Comparison of ENCODE assay signal across 26 cellular contexts in the genomic region with DNA sequence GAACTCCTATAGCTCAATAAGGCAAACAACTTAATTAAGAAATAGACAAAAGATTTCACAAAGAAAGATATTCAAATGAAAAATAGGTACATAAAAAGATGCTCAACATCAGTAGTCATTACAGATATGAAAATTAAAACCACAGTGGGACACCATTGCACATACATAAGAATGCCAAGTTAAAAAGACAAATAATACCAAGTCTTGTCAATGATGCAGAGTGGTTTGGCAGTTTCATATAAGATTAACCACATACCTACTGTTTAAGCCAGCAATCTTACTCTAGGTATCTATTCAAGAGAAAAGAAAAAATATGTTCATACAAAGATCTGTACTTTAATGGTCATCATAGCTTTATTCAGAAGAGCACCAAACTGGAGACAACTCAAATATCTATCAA.
DNase-seq lines count a peak whose midpoint lies in the region; ATAC-seq and TF ChIP-seq lines count a peak whose summit lies in the region.
"Had no signal": no experiment of that assay in that cellular context is flagged by ENCODE, and none has a peak within 500 bp of the region (broad histone marks: within the 10 kb centered on the region; RNA-seq: fewer than 3 reads in every experiment).

No MANE protein-coding gene starts in this region.

- POLR2A ChIA-PET in activated CD8-positive, alpha-beta T cell treated with anti-CD3 and anti-CD28 coated beads for 36 hours (lab: Charles Lee), result no interaction called here
- POLR2A ChIA-PET in activated CD8-positive, alpha-beta T cell treated with anti-CD3 and anti-CD28 coated beads, Interleukin-2, amount 10 ng/mL, durations not matched to agents 7 days and 5 days (lab: Charles Lee), result no interaction called here
- POLR2A ChIA-PET in HEK293 (lab: Yijun Ruan, JAX), result no interaction called here

- no peaks in the 10 kb centered on the region for H3K9me3 ChIP-seq in HEK293 (ENCODE audit: control insufficient read depth, insufficient read depth, low read depth, low read length)
- H3K9me3 ChIP-seq: BE2C had no signal

- H3K4me3 ChIP-seq in HEK293 (ENCODE audit: low read depth, low read length), result no peak overlapping the region
- H3K4me3 ChIP-seq: BLaER1, GM12878 had no signal

- no peak overlapping the region for H3K27ac ChIP-seq in HEK293 (ENCODE audit: extremely low read depth, low read depth, low read length)
- H3K27ac ChIP-seq: BLaER1 had no signal

- no peak for TF ChIP-seq CTCF in activated CD8-positive, alpha-beta T cell treated with anti-CD3 and anti-CD28 coated beads for 36 hours (IDR thresholded peaks at IDR 0.05)
- no peak for TF ChIP-seq CTCF in HEK293 (tag by site-specific recombination; IDR thresholded peaks at IDR 0.05)

- H3K27ac Mint-ChIP-seq in activated CD8-positive, alpha-beta T cell treated with anti-CD3 and anti-CD28 coated beads for 36 hours, result no peak overlapping the region
- H3K27ac Mint-ChIP-seq in activated CD8-positive, alpha-beta T cell treated with anti-CD3 and anti-CD28 coated beads, Interleukin-2, amount 10 ng/mL, durations not matched to agents 7 days and 5 days, result no peak overlapping the region
- no peak overlapping the region for H3K27ac Mint-ChIP-seq in activated naive CD4-positive, alpha-beta T cell treated with anti-CD3 and anti-CD28 coated beads, Interleukin-2, amount 50 U/mL, for 72 hours
- H3K27ac Mint-ChIP-seq in activated naive CD4-positive, alpha-beta T cell treated with anti-CD3 and anti-CD28 coated beads, Interleukin-2, amount 10 ng/mL, durations not matched to agents 7 days and 5 days, result no peak overlapping the region
- H3K27ac Mint-ChIP-seq in activated T-helper 17 cell treated with anti-CD3 and anti-CD28 coated beads, Interleukin-2, amount 50 U/mL, for 72 hours, result peak overlapping the region; percentile 1
- H3K27ac Mint-ChIP-seq: CD14-positive monocyte; CD4-positive, alpha-beta memory T cell; CD4-positive, CD25-positive, alpha-beta regulatory T cell had no signal

- CTCF ChIA-PET in activated CD8-positive, alpha-beta T cell treated with anti-CD3 and anti-CD28 coated beads for 36 hours (lab: Charles Lee), result no interaction called here
- CTCF ChIA-PET in activated CD8-positive, alpha-beta T cell treated with anti-CD3 and anti-CD28 coated beads, Interleukin-2, amount 10 ng/mL, durations not matched to agents 7 days and 5 days (lab: Charles Lee), result interaction anchor here (0.9 kb wide), 1 partner anchor 131 kb away, joined by 3 read pairs; no protein-coding TSS in a partner anchor
- CTCF ChIA-PET in activated naive CD4-positive, alpha-beta T cell treated with anti-CD3 and anti-CD28 coated beads, Interleukin-2, amount 10 ng/mL, durations not matched to agents 7 days and 5 days (lab: Charles Lee), result no interaction called here
- CTCF ChIA-PET in HEK293 (lab: Yijun Ruan, JAX), result interaction anchor here (0.7 kb wide), 1 partner anchor 309 kb away, joined by 3 read pairs; no protein-coding TSS in a partner anchor

- no peaks in the 10 kb centered on the region for H3K4me1 ChIP-seq in HEK293 (ENCODE audit: control insufficient read depth, insufficient read depth, low read length)
- H3K4me1 ChIP-seq: BLaER1 had no signal

- H3K9me3 Mint-ChIP-seq in activated CD8-positive, alpha-beta T cell treated with anti-CD3 and anti-CD28 coated beads for 36 hours, result no peaks in the 10 kb centered on the region
- no peaks in the 10 kb centered on the region for H3K9me3 Mint-ChIP-seq in activated CD8-positive, alpha-beta T cell treated with anti-CD3 and anti-CD28 coated beads, Interleukin-2, amount 10 ng/mL, durations not matched to agents 7 days and 5 days (ENCODE audit: insufficient read depth)
- H3K9me3 Mint-ChIP-seq in activated naive CD4-positive, alpha-beta T cell treated with anti-CD3 and anti-CD28 coated beads, Interleukin-2, amount 50 U/mL, for 72 hours, result peaks cover 6 to 20% of the 10 kb centered on the region in 2 donors
- peaks cover 3% of the 10 kb centered on the region for H3K9me3 Mint-ChIP-seq in activated naive CD4-positive, alpha-beta T cell treated with anti-CD3 and anti-CD28 coated beads, Interleukin-2, amount 10 ng/mL, durations not matched to agents 7 days and 5 days
- H3K9me3 Mint-ChIP-seq in activated T-helper 17 cell treated with anti-CD3 and anti-CD28 coated beads, Interleukin-2, amount 50 U/mL, for 72 hours, result peaks cover 14% of the 10 kb centered on the region

- no peak for DNase-seq in activated CD8-positive, alpha-beta T cell treated with anti-CD3 and anti-CD28 coated beads for 36 hours
- DNase-seq in activated CD8-positive, alpha-beta T cell treated with anti-CD3 and anti-CD28 coated beads, Interleukin-2, amount 10 ng/mL, durations not matched to agents 7 days and 5 days, result no peak
- no peak for DNase-seq in activated naive CD4-positive, alpha-beta T cell treated with anti-CD3 and anti-CD28 coated beads, Interleukin-2, amount 50 U/mL, for 72 hours (ENCODE audit: low spot score in 2 of 2)
- DNase-seq in activated naive CD4-positive, alpha-beta T cell treated with anti-CD3 and anti-CD28 coated beads, Interleukin-2, amount 10 ng/mL, durations not matched to agents 7 days and 5 days, result no peak
- DNase-seq in GOT3 (lab: John Stamatoyannopoulos, UW), result no peak
- DNase-seq: 8988T; ACHN; BE2C; C1 segment of cervical spinal cord; CD4-positive, alpha-beta memory T cell; CD4-positive, CD25-positive, alpha-beta regulatory T cell; CD8-positive, alpha-beta memory T cell; COR-L47; DMS 273 treated with DMSO at 0.1 percent for 48 hours; DMS153; DMS53; DMS79; DND-41; EL; GDM1 had no signal

- no peak overlapping the region for H3K4me3 Mint-ChIP-seq in activated CD8-positive, alpha-beta T cell treated with anti-CD3 and anti-CD28 coated beads for 36 hours
- no peak overlapping the region for H3K4me3 Mint-ChIP-seq in activated CD8-positive, alpha-beta T cell treated with anti-CD3 and anti-CD28 coated beads, Interleukin-2, amount 10 ng/mL, durations not matched to agents 7 days and 5 days
- no peak overlapping the region for H3K4me3 Mint-ChIP-seq in activated naive CD4-positive, alpha-beta T cell treated with anti-CD3 and anti-CD28 coated beads, Interleukin-2, amount 10 ng/mL, durations not matched to agents 7 days and 5 days
- no peak overlapping the region for H3K4me3 Mint-ChIP-seq in activated T-helper 17 cell treated with anti-CD3 and anti-CD28 coated beads, Interleukin-2, amount 50 U/mL, for 72 hours
- H3K4me3 Mint-ChIP-seq: CD14-positive monocyte; CD4-positive, alpha-beta memory T cell; CD4-positive, CD25-positive, alpha-beta regulatory T cell; CD8-positive, alpha-beta memory T cell had no signal

- H3K36me3 ChIP-seq in HEK293 (ENCODE audit: control insufficient read depth in 2 of 2, insufficient read depth in 1 of 2, low read length in 2 of 2), result no peaks in the 10 kb centered on the region
- H3K36me3 ChIP-seq: BE2C, BLaER1 had no signal

- H3K4me1 Mint-ChIP-seq in activated CD8-positive, alpha-beta T cell treated with anti-CD3 and anti-CD28 coated beads for 36 hours (ENCODE audit: low read depth), result no peaks in the 10 kb centered on the region
- no peaks in the 10 kb centered on the region for H3K4me1 Mint-ChIP-seq in activated CD8-positive, alpha-beta T cell treated with anti-CD3 and anti-CD28 coated beads, Interleukin-2, amount 10 ng/mL, durations not matched to agents 7 days and 5 days (ENCODE audit: low read depth)
- H3K4me1 Mint-ChIP-seq in activated naive CD4-positive, alpha-beta T cell treated with anti-CD3 and anti-CD28 coated beads, Interleukin-2, amount 10 ng/mL, durations not matched to agents 7 days and 5 days, result no peaks in the 10 kb centered on the region
- H3K4me1 Mint-ChIP-seq in activated T-helper 17 cell treated with anti-CD3 and anti-CD28 coated beads, Interleukin-2, amount 50 U/mL, for 72 hours, result no peaks in the 10 kb centered on the region
- H3K4me1 Mint-ChIP-seq: CD14-positive monocyte; CD4-positive, alpha-beta memory T cell; CD4-positive, CD25-positive, alpha-beta regulatory T cell had no signal

- peak; percentile 34 for ATAC-seq in activated CD8-positive, alpha-beta T cell treated with anti-CD3 and anti-CD28 coated beads for 36 hours
- ATAC-seq in activated CD8-positive, alpha-beta T cell treated with anti-CD3 and anti-CD28 coated beads, Interleukin-2, amount 10 ng/mL, durations not matched to agents 7 days and 5 days, result no peak
- ATAC-seq in activated naive CD4-positive, alpha-beta T cell treated with anti-CD3 and anti-CD28 coated beads, Interleukin-2, amount 50 U/mL, for 72 hours, result peak; percentile 43 to 51
- peak; percentile 85 for ATAC-seq in activated T-helper 17 cell treated with anti-CD3 and anti-CD28 coated beads, Interleukin-2, amount 50 U/mL, for 72 hours (replicated peaks)
- ATAC-seq in HG02870 (IDR thresholded peaks at IDR 0.05; ENCODE audit: unreplicated experiment), result no peak
- ATAC-seq: GM12878 had no signal

- intact Hi-C loops in activated CD8-positive, alpha-beta T cell treated with anti-CD3 and anti-CD28 coated beads for 36 hours (cut with micrococcal nuclease), result no loop called here

- no peaks in the 10 kb centered on the region for H3K27me3 Mint-ChIP-seq in activated CD8-positive, alpha-beta T cell treated with anti-CD3 and anti-CD28 coated beads for 36 hours
- H3K27me3 Mint-ChIP-seq in activated CD8-positive, alpha-beta T cell treated with anti-CD3 and anti-CD28 coated beads, Interleukin-2, amount 10 ng/mL, durations not matched to agents 7 days and 5 days (ENCODE audit: low read depth), result peaks cover 6% of the 10 kb centered on the region
- H3K27me3 Mint-ChIP-seq in activated naive CD4-positive, alpha-beta T cell treated with anti-CD3 and anti-CD28 coated beads, Interleukin-2, amount 10 ng/mL, durations not matched to agents 7 days and 5 days, result no peaks in the 10 kb centered on the region
- no peaks in the 10 kb centered on the region for H3K27me3 Mint-ChIP-seq in activated T-helper 17 cell treated with anti-CD3 and anti-CD28 coated beads, Interleukin-2, amount 50 U/mL, for 72 hours
- H3K27me3 Mint-ChIP-seq: CD8-positive, alpha-beta memory T cell had no signal

- H3K36me3 Mint-ChIP-seq in activated CD8-positive, alpha-beta T cell treated with anti-CD3 and anti-CD28 coated beads for 36 hours (ENCODE audit: low read depth), result no peaks in the 10 kb centered on the region
- H3K36me3 Mint-ChIP-seq in activated CD8-positive, alpha-beta T cell treated with anti-CD3 and anti-CD28 coated beads, Interleukin-2, amount 10 ng/mL, durations not matched to agents 7 days and 5 days (ENCODE audit: low read depth), result no peaks in the 10 kb centered on the region
- peaks cover 8 to 16% of the 10 kb centered on the region in 2 donors for H3K36me3 Mint-ChIP-seq in activated naive CD4-positive, alpha-beta T cell treated with anti-CD3 and anti-CD28 coated beads, Interleukin-2, amount 50 U/mL, for 72 hours
- no peaks in the 10 kb centered on the region for H3K36me3 Mint-ChIP-seq in activated naive CD4-positive, alpha-beta T cell treated with anti-CD3 and anti-CD28 coated beads, Interleukin-2, amount 10 ng/mL, durations not matched to agents 7 days and 5 days
- no peaks in the 10 kb centered on the region for H3K36me3 Mint-ChIP-seq in activated T-helper 17 cell treated with anti-CD3 and anti-CD28 coated beads, Interleukin-2, amount 50 U/mL, for 72 hours (ENCODE audit: low read depth)
- H3K36me3 Mint-ChIP-seq: CD14-positive monocyte; CD4-positive, CD25-positive, alpha-beta regulatory T cell had no signal

TF ChIP-seq in HEK293, 187 proteins besides CTCF, POLR2A, EP300 and RAD21 (continues in another document):
- TF ChIP-seq SCRT2 (tag by site-specific recombination; IDR thresholded peaks at IDR 0.05) (peak; percentile 39; the same call in 1 of the 2 replicates), ZNF248 (tag by site-specific recombination; IDR thresholded peaks at IDR 0.05) (no peak)

Comparison
In these comparisons a context has a peak if more than half of its experiments do, and no peak if none do; other contexts are left out.
1. ATAC-seq: peak in activated CD8-positive, alpha-beta T cell treated with anti-CD3 and anti-CD28 coated beads for 36 hours (single experiment), activated naive CD4-positive, alpha-beta T cell treated with anti-CD3 and anti-CD28 coated beads, Interleukin-2, amount 50 U/mL, for 72 hours (2 of 2) and activated T-helper 17 cell treated with anti-CD3 and anti-CD28 coated beads, Interleukin-2, amount 50 U/mL, for 72 hours (single experiment); none in activated CD8-positive, alpha-beta T cell treated with anti-CD3 and anti-CD28 coated beads, Interleukin-2, amount 10 ng/mL, durations not matched to agents 7 days and 5 days (single experiment) and HG02870 (single experiment).
2. CTCF ChIA-PET loops: an anchor here in activated CD8-positive, alpha-beta T cell treated with anti-CD3 and anti-CD28 coated beads, Interleukin-2, amount 10 ng/mL, durations not matched to agents 7 days and 5 days (0.9 kb wide) and HEK293 (0.7 kb wide); none called in activated CD8-positive, alpha-beta T cell treated with anti-CD3 and anti-CD28 coated beads for 36 hours and activated naive CD4-positive, alpha-beta T cell treated with anti-CD3 and anti-CD28 coated beads, Interleukin-2, amount 10 ng/mL, durations not matched to agents 7 days and 5 days.